In genomic region chr16:29805232-29806095, GRCh38 we compare ENCODE assay signal across 8 cellular contexts. TPM values are rescaled to one million over a fixed set of nuclear protein-coding genes. Genes with fewer than 3 reads are reported as not detected.
DNase-seq lines count a peak whose midpoint lies in the region; ATAC-seq and TF ChIP-seq lines count a peak whose summit lies in the region.

No MANE protein-coding gene starts in this region.

- TF ChIP-seq CTCF in Panc1 (IDR thresholded peaks at IDR 0.05): no peak

- H3K9ac ChIP-seq in muscle layer of colon (ENCODE audit: low read length): peak overlapping the region; percentile 93

- no TSS peak for BruUV-seq in Panc1 (replicated peaks; lab: Mats Ljungman, UMichigan)

- peak; percentile 39 for ATAC-seq in GM21717 (IDR thresholded peaks at IDR 0.05; ENCODE audit: unreplicated experiment)
- peak; percentile 69 for ATAC-seq in Panc1
- peak; percentile 64 to 70 for ATAC-seq in activated T-cell treated with anti-CD3 and anti-CD28 coated beads, Interleukin-2, amount 50 U/mL, for 72 hours (replicated peaks in 1 of 2)
- ATAC-seq in esophagus mucosa: peak; percentile 88

- intact Hi-C loops in Panc1 (cut with micrococcal nuclease; ENCODE audit: unreplicated experiment): no loop called here

- in situ Hi-C loops in KBM-7 (cut with MboI; ENCODE audit: low pct_unique_long_range_greater_than_20kb, low sequenced_read_pairs): no loop called here
- in situ Hi-C loops in Panc1 (cut with HindIII; ENCODE audit: low pct_unique_long_range_greater_than_20kb, low sequenced_read_pairs): no loop called here

- H3K27me3 ChIP-seq in Panc1 (ENCODE audit: control insufficient read depth, insufficient read depth, low read length) (no peaks in the 10 kb centered on the region), muscle layer of colon (ENCODE audit: control insufficient read depth in 1 of 2, insufficient read depth in 2 of 2, low read length in 2 of 2) (no peaks in the 10 kb centered on the region)

- H3K27ac ChIP-seq in Panc1 (ENCODE audit: low read length): peak overlapping the region; percentile 97
- peak overlapping the region; percentile 93 for H3K27ac ChIP-seq in muscle layer of colon (ENCODE audit: low read depth, low read length)

- DNase-seq in DMS53 treated with DMSO at 0.1 percent for 48 hours (lab: John Stamatoyannopoulos, UW; ENCODE audit: unreplicated experiment) (peak; percentile 80), KBM-7 (peak; percentile 98), Panc1 (ENCODE audit: low read depth, low spot score) (no peak)
- peak; percentile 98 for DNase-seq in activated T-cell treated with anti-CD3 and anti-CD28 coated beads, Interleukin-2, amount 50 U/mL, for 72 hours
- DNase-seq in stimulated activated CD8-positive, alpha-beta memory T cell treated with anti-CD3 and anti-CD28 coated beads, Interleukin-4, amount 100 ng/mL, for 48 hours: peak; percentile 98

- H3K27me3 Mint-ChIP-seq in activated T-cell treated with anti-CD3 and anti-CD28 coated beads, Interleukin-2, amount 50 U/mL, for 72 hours (ENCODE audit: low read depth): no peaks in the 10 kb centered on the region

- peaks cover 12% of the 10 kb centered on the region for H3K36me3 ChIP-seq in Panc1 (ENCODE audit: control insufficient read depth, insufficient read depth, low read length)
- H3K36me3 ChIP-seq in muscle layer of colon (ENCODE audit: insufficient read depth, low read length): peaks cover 17% of the 10 kb centered on the region

- peaks cover 28% of the 10 kb centered on the region for H3K4me1 ChIP-seq in Panc1 (ENCODE audit: control insufficient read depth, insufficient read depth, low read length)
- H3K4me1 ChIP-seq in muscle layer of colon (ENCODE audit: insufficient read depth, low read length): peaks cover 34% of the 10 kb centered on the region

- no peaks in the 10 kb centered on the region for H3K9me3 ChIP-seq in Panc1 (ENCODE audit: control insufficient read depth, insufficient read depth, low read depth, low read length)
- no peaks in the 10 kb centered on the region for H3K9me3 ChIP-seq in muscle layer of colon (ENCODE audit: low read length)

- H3K4me3 ChIP-seq in Panc1 (ENCODE audit: low read depth in 2 of 2, low read length in 2 of 2): peak overlapping the region; percentile 57 to 69
- H3K4me3 ChIP-seq in muscle layer of colon (ENCODE audit: low read depth in 1 of 2, low read length in 2 of 2): peak overlapping the region; percentile 55 to 83

- H3K4me3 Mint-ChIP-seq in activated T-cell treated with anti-CD3 and anti-CD28 coated beads, Interleukin-2, amount 50 U/mL, for 72 hours: peak overlapping the region; percentile 97 to 99

- POLR2A ChIA-PET in Panc1 (lab: Charles Lee): interaction anchor here (0.7 kb wide), 1 partner anchor 15 kb away, joined by 4 read pairs; no protein-coding TSS in a partner anchor

- peak overlapping the region; percentile 99 for H3K27ac Mint-ChIP-seq in activated T-cell treated with anti-CD3 and anti-CD28 coated beads, Interleukin-2, amount 50 U/mL, for 72 hours

- CTCF ChIA-PET in Panc1 (lab: Charles Lee): no interaction called here

- H3K9me3 Mint-ChIP-seq in activated T-cell treated with anti-CD3 and anti-CD28 coated beads, Interleukin-2, amount 50 U/mL, for 72 hours: no peaks in the 10 kb centered on the region

- peaks cover 13 to 30% of the 10 kb centered on the region in 2 donors for H3K36me3 Mint-ChIP-seq in activated T-cell treated with anti-CD3 and anti-CD28 coated beads, Interleukin-2, amount 50 U/mL, for 72 hours (ENCODE audit: insufficient read depth in 2 of 2)

- H3K4me1 Mint-ChIP-seq in activated T-cell treated with anti-CD3 and anti-CD28 coated beads, Interleukin-2, amount 50 U/mL, for 72 hours (ENCODE audit: low read depth): peaks cover 43% of the 10 kb centered on the region

RNA-seq across cellular contexts. Expression of gene MAZ, which starts 0.9 kb away (rescaled TPM):
- total RNA-seq in Panc1 (2021; ENCODE audit: unreplicated experiment) (426 TPM), esophagus mucosa (169 TPM)
- polyA plus RNA-seq in Panc1 (2012; ENCODE audit: insufficient read length): 591 TPM
- 100 to 1,000 TPM; 266 to 329 TPM for total RNA-seq in activated T-cell treated with anti-CD3 and anti-CD28 coated beads, Interleukin-2, amount 50 U/mL, for 72 hours

RNA-seq across cellular contexts. Expression of gene PRRT2, which starts 6.5 kb away (rescaled TPM):
- total RNA-seq in Panc1 (2021; ENCODE audit: unreplicated experiment) (9.7 TPM), esophagus mucosa (not detected)
- polyA plus RNA-seq in Panc1 (2012; ENCODE audit: insufficient read length): 7.7 TPM
- 1 to 10 TPM; 2.4 to 2.8 TPM for total RNA-seq in activated T-cell treated with anti-CD3 and anti-CD28 coated beads, Interleukin-2, amount 50 U/mL, for 72 hours

RNA-seq across cellular contexts. Expression of gene PAGR1, which starts 10.5 kb away (rescaled TPM):
- total RNA-seq in Panc1 (2021; ENCODE audit: unreplicated experiment) (42.5 TPM), esophagus mucosa (13.4 TPM)
- polyA plus RNA-seq in Panc1 (2012; ENCODE audit: insufficient read length): 41.6 TPM
- 10 to 100 TPM; 14.8 to 17.8 TPM for total RNA-seq in activated T-cell treated with anti-CD3 and anti-CD28 coated beads, Interleukin-2, amount 50 U/mL, for 72 hours

RNA-seq across cellular contexts. Expression of gene MVP, which starts 14.8 kb away (rescaled TPM):
- total RNA-seq in Panc1 (2021; ENCODE audit: unreplicated experiment): 107 TPM
- polyA plus RNA-seq in Panc1 (2012; ENCODE audit: insufficient read length): 210 TPM
- 100 to 1,000 TPM; 148 to 161 TPM for total RNA-seq in activated T-cell treated with anti-CD3 and anti-CD28 coated beads, Interleukin-2, amount 50 U/mL, for 72 hours
- 67.9 TPM for total RNA-seq in esophagus mucosa

RNA-seq across cellular contexts. Expression of gene KIF22, which starts 14.9 kb away (rescaled TPM):
- 111 TPM for total RNA-seq in Panc1 (2021; ENCODE audit: unreplicated experiment)
- polyA plus RNA-seq in Panc1 (2012; ENCODE audit: insufficient read length): 82.0 TPM
- 100 to 1,000 TPM; 153 to 180 TPM for total RNA-seq in activated T-cell treated with anti-CD3 and anti-CD28 coated beads, Interleukin-2, amount 50 U/mL, for 72 hours
- 28.7 TPM for total RNA-seq in esophagus mucosa
